Comparison of ENCODE assay signal across 1 cellular context in genomic region chr18:42882146-42882545, GRCh38.
TF ChIP-seq lines count a peak whose summit lies in the region.

No MANE protein-coding gene starts in this region.

TF ChIP-seq in GM23338, 12 proteins besides CTCF, POLR2A, EP300 and RAD21 (continued from another document):
- TF ChIP-seq ZNF462 (CRISPR knock-in tag; IDR thresholded peaks at IDR 0.05) (no peak), STAT1 (IDR thresholded peaks at IDR 0.05; ENCODE audit: unreplicated experiment) (no peak), REST (IDR thresholded peaks at IDR 0.05; ENCODE audit: unreplicated experiment) (no peak), ZNF331 (CRISPR knock-in tag; IDR thresholded peaks at IDR 0.05; ENCODE audit: low read depth) (no peak), NANOG (IDR thresholded peaks at IDR 0.05; ENCODE audit: borderline replicate concordance) (no peak), POLR2AphosphoS5 (IDR thresholded peaks at IDR 0.05; ENCODE audit: low read depth) (no peak), ETS1 (IDR thresholded peaks at IDR 0.05) (no peak), CREB1 (CRISPR knock-in tag; IDR thresholded peaks at IDR 0.05; ENCODE audit: low read depth) (no peak), JUNB (IDR thresholded peaks at IDR 0.05; ENCODE audit: unreplicated experiment) (no peak), EZH2 (IDR thresholded peaks at IDR 0.05; ENCODE audit: low read depth, unreplicated experiment) (no peak)
